In genomic region chr7:2844153-2845077, GRCh38 we compare ENCODE assay signal across 8 cellular contexts. TPM values are rescaled to one million over a fixed set of nuclear protein-coding genes. Genes with fewer than 3 reads are reported as not detected.
DNase-seq lines count a peak whose midpoint lies in the region; ATAC-seq and TF ChIP-seq lines count a peak whose summit lies in the region.

TSS of gene GNA12 (minus strand) at chr7:2844308. CDS start at chr7:2844161, 147 bp downstream.

- DNase-seq in GM23338 (ENCODE audit: low spot score), result peak; percentile 99
- peak; percentile 99 for DNase-seq in LHCN-M2 (ENCODE audit: low read depth)
- DNase-seq in RPMI8226, result peak; percentile 99
- peak; percentile 96 to 97 for DNase-seq in activated T-helper 1 cell treated with anti-CD3 and anti-CD28 coated beads, Interleukin-2, amount 50 U/mL, for 16 hours (ENCODE audit: low read depth in 1 of 2, low spot score in 1 of 2)
- DNase-seq in fibroblast of lung (ENCODE audit: low read depth in 2 of 2), result peak; percentile 97 to 98
- peak; percentile 99 for DNase-seq in natural killer cell
- peak; percentile 97 for DNase-seq in stimulated activated naive CD4-positive, alpha-beta T cell treated with Interleukin-2 at 50 U/mL for 16 hours (lab: John Stamatoyannopoulos, UW)

- H3K9me3 ChIP-seq in DOHH2 (ENCODE audit: control insufficient read depth, insufficient read depth, low read length) (no peaks in the 10 kb centered on the region), fibroblast of lung (ENCODE audit: control insufficient read depth, insufficient read depth, low read depth, low read length) (no peaks in the 10 kb centered on the region)

- H3K4me1 ChIP-seq in DOHH2 (ENCODE audit: control insufficient read depth, low read length) (peaks cover 32% of the 10 kb centered on the region), GM23338 (ENCODE audit: insufficient read depth) (peaks cover 32% of the 10 kb centered on the region), fibroblast of lung (ENCODE audit: control insufficient read depth, extremely low read depth, insufficient read depth, low read length) (peaks cover 2% of the 10 kb centered on the region)

- H3K27me3 Mint-ChIP-seq in GM23338 (ENCODE audit: insufficient read depth, low read depth, poor library complexity) (peaks cover 10% of the 10 kb centered on the region), natural killer cell (ENCODE audit: low read depth in 2 of 2) (no peaks in the 10 kb centered on the region)

- H4K20me1 ChIP-seq in DOHH2 (ENCODE audit: control insufficient read depth, insufficient read depth, low read depth, low read length) (peaks cover 10% of the 10 kb centered on the region; the same call in 1 of the 2 replicates), GM23338 (replicated peaks; ENCODE audit: insufficient read depth) (peaks cover 19% of the 10 kb centered on the region), fibroblast of lung (ENCODE audit: control insufficient read depth, extremely low read depth, insufficient read depth, low read length) (no peaks in the 10 kb centered on the region)

- H3K9me2 ChIP-seq in DOHH2 (replicated peaks; ENCODE audit: control insufficient read depth, low read length) (no peaks in the 10 kb centered on the region), GM23338 (ENCODE audit: insufficient read depth) (no peaks in the 10 kb centered on the region)

- intact Hi-C loops in natural killer cell (cut with micrococcal nuclease), result loop anchor here (2.0 kb wide), 1 partner anchor 146 kb away; no protein-coding TSS in a partner anchor

- H3K4me3 ChIP-seq in DOHH2 (ENCODE audit: low read length) (peak within 1 kb of the TSS; percentile 78), GM23338 (peak within 1 kb of the TSS; percentile 67), fibroblast of lung (replicated peaks in 1 of 4; ENCODE audit: control extremely low read depth in 1 of 4, insufficient read depth in 1 of 4, low read depth in 3 of 4, low read length in 4 of 4) (peak within 1 kb of the TSS; percentile 67 to 76 (median 74))

- peak within 1 kb of the TSS; percentile 84 for H3K27ac Mint-ChIP-seq in GM23338
- peak within 1 kb of the TSS; percentile 54 to 78 for H3K27ac Mint-ChIP-seq in natural killer cell

- no peak for TF ChIP-seq CTCF in DOHH2 (IDR thresholded peaks at IDR 0.05; ENCODE audit: low read depth, low read length, poor library complexity, severe bottlenecking)
- no peak for TF ChIP-seq CTCF in GM23338 (conservative IDR thresholded peaks at IDR 0.05; ENCODE audit: low read depth in 2 of 2)
- TF ChIP-seq CTCF in fibroblast of lung (conservative IDR thresholded peaks at IDR 0.05 in 1 of 2, IDR thresholded peaks at IDR 0.05 in 1 of 2; ENCODE audit: low read depth in 1 of 2, low read length in 2 of 2), result no peak
- TF ChIP-seq CTCF in natural killer cell (IDR thresholded peaks at IDR 0.05), result no peak

- H3K4me1 Mint-ChIP-seq in GM23338 (peaks cover 32% of the 10 kb centered on the region), natural killer cell (peaks cover 13 to 30% of the 10 kb centered on the region in 2 donors)

- H3K27ac ChIP-seq in DOHH2 (ENCODE audit: low read depth, low read length), result no peak within 1 kb of the TSS
- peak within 1 kb of the TSS; percentile 72 for H3K27ac ChIP-seq in GM23338 (ENCODE audit: low read depth)
- H3K27ac ChIP-seq in fibroblast of lung (ENCODE audit: insufficient read depth, low read length), result peak within 1 kb of the TSS; percentile 58

- H3K9me3 Mint-ChIP-seq in GM23338 (no peaks in the 10 kb centered on the region), natural killer cell (no peaks in the 10 kb centered on the region)

- H2AFZ ChIP-seq in GM23338 (no peak within 1 kb of the TSS), fibroblast of lung (ENCODE audit: low read length) (peak within 1 kb of the TSS; percentile 93)

- H3K4me3 Mint-ChIP-seq in GM23338 (peak within 1 kb of the TSS; percentile 79), natural killer cell (peak within 1 kb of the TSS; percentile 87)

- H3K36me3 Mint-ChIP-seq in GM23338 (ENCODE audit: low read depth) (peaks cover 38% of the 10 kb centered on the region), natural killer cell (no peaks in the 10 kb centered on the region)

- H3K4me2 ChIP-seq in DOHH2 (ENCODE audit: low read length) (peak within 1 kb of the TSS; percentile 69), GM23338 (peak within 1 kb of the TSS; percentile 81), fibroblast of lung (ENCODE audit: extremely low read depth, insufficient read depth, low read length) (peak within 1 kb of the TSS; percentile 97)

- H3K79me2 ChIP-seq in DOHH2 (ENCODE audit: control insufficient read depth, low read length), result peaks cover 15% of the 10 kb centered on the region
- peaks cover 43% of the 10 kb centered on the region for H3K79me2 ChIP-seq in GM23338 (replicated peaks; ENCODE audit: insufficient read depth)
- H3K79me2 ChIP-seq in fibroblast of lung (ENCODE audit: control insufficient read depth, insufficient read depth, low read length), result peaks cover 43% of the 10 kb centered on the region

- H3K36me3 ChIP-seq in DOHH2 (ENCODE audit: control insufficient read depth, low read length) (peaks cover 3% of the 10 kb centered on the region; the same call in 1 of the 2 replicates), GM23338 (ENCODE audit: insufficient read depth) (no peaks in the 10 kb centered on the region), fibroblast of lung (ENCODE audit: control insufficient read depth, insufficient read depth, low read length) (no peaks in the 10 kb centered on the region)

- H3K27me3 ChIP-seq in DOHH2 (ENCODE audit: control insufficient read depth, low read length) (no peaks in the 10 kb centered on the region), GM23338 (ENCODE audit: insufficient read depth) (no peaks in the 10 kb centered on the region), fibroblast of lung (ENCODE audit: control insufficient read depth, insufficient read depth, low read length) (no peaks in the 10 kb centered on the region)

- peak within 1 kb of the TSS; percentile 78 for H3K9ac ChIP-seq in fibroblast of lung (ENCODE audit: insufficient read depth, low read length)

- H3F3A ChIP-seq in DOHH2 (ENCODE audit: control insufficient read depth, insufficient read depth), result 0 out of 2 replicates have a peak, but pooled peaks cover 3% of the 10 kb centered on the region
- H3F3A ChIP-seq in GM23338 (replicated peaks; ENCODE audit: low read depth), result no peaks in the 10 kb centered on the region

- ATAC-seq in GM23338 (peak; percentile 93), natural killer cell (peak; percentile 92 to 97 (median 93))

TF ChIP-seq in GM23338, 12 proteins besides CTCF, POLR2A, EP300 and RAD21 (continues in another document):
- no peak for TF ChIP-seq REST (IDR thresholded peaks at IDR 0.05; ENCODE audit: unreplicated experiment)
- TF ChIP-seq EZH2phosphoT487 (IDR thresholded peaks at IDR 0.05; ENCODE audit: unreplicated experiment), result no peak
- TF ChIP-seq ZNF331 (CRISPR knock-in tag; IDR thresholded peaks at IDR 0.05; ENCODE audit: low read depth), result no peak
- TF ChIP-seq ETS1 (IDR thresholded peaks at IDR 0.05), result no peak
- no peak for TF ChIP-seq EZH2 (IDR thresholded peaks at IDR 0.05; ENCODE audit: low read depth, unreplicated experiment)
- TF ChIP-seq CREB1 (CRISPR knock-in tag; IDR thresholded peaks at IDR 0.05; ENCODE audit: low read depth), result peak; percentile 34; the same call in 1 of the 2 replicates
- TF ChIP-seq NANOG (IDR thresholded peaks at IDR 0.05; ENCODE audit: borderline replicate concordance), result no peak
- no peak for TF ChIP-seq STAT1 (IDR thresholded peaks at IDR 0.05; ENCODE audit: unreplicated experiment)

RNA-seq across cellular contexts. Expression of gene GNA12, which starts in this region (rescaled TPM):
- 87.7 and 99.8 TPM in 2 replicates for total RNA-seq in GM23338 (2014; rRNA removed; shearing (Covaris generic))
- polyA plus RNA-seq in GM23338 (2016; fragmentation: Nextera tagmentation; extraction: Ambion mirVana) (24.0 and 25.2 TPM in 2 replicates), fibroblast of lung (119 and 137 TPM in 2 replicates)
- total RNA-seq in LHCN-M2 (2014; rRNA removed) (15.1 and 20.6 TPM in 2 replicates), fibroblast of lung (23.1 and 36.2 TPM in 2 replicates), natural killer cell (10 to 100 TPM; 12.6 to 20.2 (median 19.5) TPM)
- 58.1 TPM for polyA plus RNA-seq in LHCN-M2 (2012)
- polyA plus RNA-seq in fibroblast of lung (2012), result 87.8 and 89.1 TPM in 2 replicates
- 174 and 188 TPM in 2 replicates for polyA minus RNA-seq in fibroblast of lung (ENCODE audit: low replicate concordance)
